In genomic region chr1:207835958-207836357, GRCh38 we compare ENCODE assay signal across 25 cellular contexts.
A peak's percentile ranks its signal among the peaks of the same experiment; 100 is the strongest.
DNase-seq lines count a peak whose midpoint lies in the region; ATAC-seq and TF ChIP-seq lines count a peak whose summit lies in the region.
"Had no signal": no experiment of that assay in that cellular context is flagged by ENCODE, and none has a peak within 500 bp of the region (broad histone marks: within the 10 kb centered on the region; RNA-seq: fewer than 3 reads in every experiment).

No MANE protein-coding gene starts in this region.

- H3K27ac ChIP-seq in caudate nucleus (ENCODE audit: low read depth, low read length): peak overlapping the region; percentile 84
- peak overlapping the region; percentile 33 for H3K27ac ChIP-seq in naive thymus-derived CD4-positive, alpha-beta T cell (ENCODE audit: low read depth, low read length)
- peak overlapping the region; percentile 9 to 48 for H3K27ac ChIP-seq in thoracic aorta

- CTCF ChIA-PET in naive thymus-derived CD4-positive, alpha-beta T cell (lab: Charles Lee): interaction anchor here (1.0 to 1.9 kb wide), 7 partner anchors 10 to 51 kb away, joined by 3 to 11 read pairs (median 4); no protein-coding TSS in a partner anchor

- no peak for TF ChIP-seq CTCF in thoracic aorta (IDR thresholded peaks at IDR 0.05)

- H3K4me3 ChIP-seq in naive thymus-derived CD4-positive, alpha-beta T cell (ENCODE audit: low read length): no peak overlapping the region
- H3K4me3 ChIP-seq in thoracic aorta: no peak overlapping the region
- H3K4me3 ChIP-seq: tibial nerve had no signal

- no peaks in the 10 kb centered on the region for H3K9me3 Mint-ChIP-seq in activated T-cell treated with anti-CD3 and anti-CD28 coated beads, Interleukin-2, amount 50 U/mL, for 72 hours
- no peaks in the 10 kb centered on the region for H3K9me3 Mint-ChIP-seq in activated T-cell treated with anti-CD3 and anti-CD28 coated beads, Interleukin-2, amount 50 U/mL, for 4 hours
- H3K9me3 Mint-ChIP-seq in naive thymus-derived CD4-positive, alpha-beta T cell: peaks cover 0 to 1% (median 0%) of the 10 kb centered on the region in 11 donors

- peaks cover 7 to 14% of the 10 kb centered on the region in 2 donors for H3K36me3 Mint-ChIP-seq in activated T-cell treated with anti-CD3 and anti-CD28 coated beads, Interleukin-2, amount 50 U/mL, for 72 hours (ENCODE audit: insufficient read depth in 2 of 2)
- H3K36me3 Mint-ChIP-seq in activated T-cell treated with anti-CD3 and anti-CD28 coated beads, Interleukin-2, amount 50 U/mL, for 4 hours (ENCODE audit: insufficient read depth): peaks cover 19% of the 10 kb centered on the region
- peaks cover 0 to 21% (median 0%) of the 10 kb centered on the region in 5 donors for H3K36me3 Mint-ChIP-seq in naive thymus-derived CD4-positive, alpha-beta T cell

- POLR2A ChIA-PET in naive thymus-derived CD4-positive, alpha-beta T cell (lab: Charles Lee): interaction anchor here (0.6 to 17.1 kb wide), 4 partner anchors 13 to 48 kb away, joined by 3 to 547 read pairs (median 26); no protein-coding TSS in a partner anchor

- no peak for DNase-seq in activated T-cell treated with anti-CD3 and anti-CD28 coated beads, Interleukin-2, amount 50 U/mL, for 72 hours
- no peak for DNase-seq in activated T-cell treated with anti-CD3 and anti-CD28 coated beads, Interleukin-2, amount 50 U/mL, for 4 hours
- DNase-seq in caudate nucleus (lab: John Stamatoyannopoulos, UW): peak in 1 of 61 donors; percentile 61
- DNase-seq in naive thymus-derived CD4-positive, alpha-beta T cell: no peak
- no peak for DNase-seq in thoracic aorta (ENCODE audit: low spot score)
- DNase-seq in activated CD4-positive, alpha-beta T cell treated with anti-CD3 and anti-CD28 coated beads, Interleukin-2, amount 50 U/mL, for 4 hours: no peak
- no peak for DNase-seq in HT-29 (ENCODE audit: low spot score)
- DNase-seq: activated CD4-positive, alpha-beta T cell treated with anti-CD3 and anti-CD28 coated beads for 4 hours; activated effector memory CD4-positive, alpha-beta T cell treated with anti-CD3 and anti-CD28 coated beads, Interleukin-2, amount 50 U/mL, for 16 hours; COR-L47; DMS79; GOT3; mammary epithelial cell; NCI-H2081; NCI-H345; NCI-H774; nucleus accumbens; RPMI8226; SK-N-SH; stimulated activated CD4-positive, alpha-beta T cell treated with anti-CD3 and anti-CD28 coated beads, Interleukin-4, amount 100 ng/mL, for 24 hours; stimulated activated naive B cell treated with anti-CD40 and anti-IgM and Interleukin-4, amounts not matched to agents 10 μg/mL and 1 μg/mL and 100 μg/mL, for 72 hours; T-helper 2 cell had no signal

- H3K4me3 Mint-ChIP-seq in activated T-cell treated with anti-CD3 and anti-CD28 coated beads, Interleukin-2, amount 50 U/mL, for 72 hours: no peak overlapping the region
- no peak overlapping the region for H3K4me3 Mint-ChIP-seq in activated T-cell treated with anti-CD3 and anti-CD28 coated beads, Interleukin-2, amount 50 U/mL, for 4 hours
- peak overlapping the region in 5 of 10 donors; percentile 2 to 71 (median 24) for H3K4me3 Mint-ChIP-seq in naive thymus-derived CD4-positive, alpha-beta T cell
- H3K4me3 Mint-ChIP-seq: B cell; stimulated activated naive B cell treated with anti-CD40 and anti-IgM and Interleukin-4, amounts not matched to agents 10 μg/mL and 1 μg/mL and 100 μg/mL, for 72 hours had no signal

- intact Hi-C loops in naive thymus-derived CD4-positive, alpha-beta T cell (cut with micrococcal nuclease): no loop called here

- H3K4me1 Mint-ChIP-seq in activated T-cell treated with anti-CD3 and anti-CD28 coated beads, Interleukin-2, amount 50 U/mL, for 72 hours (ENCODE audit: low read depth): peaks cover 90% of the 10 kb centered on the region
- peaks cover 91% of the 10 kb centered on the region for H3K4me1 Mint-ChIP-seq in activated T-cell treated with anti-CD3 and anti-CD28 coated beads, Interleukin-2, amount 50 U/mL, for 4 hours (ENCODE audit: low read depth)
- peaks cover 77 to 100% (median 97%) of the 10 kb centered on the region in 7 donors for H3K4me1 Mint-ChIP-seq in naive thymus-derived CD4-positive, alpha-beta T cell

- peak overlapping the region; percentile 24 for H3K27ac Mint-ChIP-seq in activated T-cell treated with anti-CD3 and anti-CD28 coated beads, Interleukin-2, amount 50 U/mL, for 72 hours
- H3K27ac Mint-ChIP-seq in naive thymus-derived CD4-positive, alpha-beta T cell: peak overlapping the region in 7 of 9 donors; percentile 84 to 98 (median 89)

- no peaks in the 10 kb centered on the region for H3K9me3 ChIP-seq in naive thymus-derived CD4-positive, alpha-beta T cell (ENCODE audit: control insufficient read depth in 2 of 3, low read length in 3 of 3)
- H3K9me3 ChIP-seq in thoracic aorta: no peaks in the 10 kb centered on the region
- H3K9me3 ChIP-seq: SK-N-SH, tibial nerve had no signal

- peaks cover 0 to 9% (median 0%) of the 10 kb centered on the region in 3 experiments for H3K36me3 ChIP-seq in naive thymus-derived CD4-positive, alpha-beta T cell (ENCODE audit: control insufficient read depth in 2 of 3, insufficient read depth in 3 of 3, low read length in 3 of 3)
- no peaks in the 10 kb centered on the region for H3K36me3 ChIP-seq in thoracic aorta
- H3K36me3 ChIP-seq: tibial nerve had no signal

- no peaks in the 10 kb centered on the region for H3K27me3 Mint-ChIP-seq in activated T-cell treated with anti-CD3 and anti-CD28 coated beads, Interleukin-2, amount 50 U/mL, for 72 hours (ENCODE audit: low read depth)
- no peaks in the 10 kb centered on the region for H3K27me3 Mint-ChIP-seq in activated T-cell treated with anti-CD3 and anti-CD28 coated beads, Interleukin-2, amount 50 U/mL, for 4 hours (ENCODE audit: low read depth)
- no peaks in the 10 kb centered on the region for H3K27me3 Mint-ChIP-seq in naive thymus-derived CD4-positive, alpha-beta T cell
- H3K27me3 Mint-ChIP-seq: B cell; stimulated activated naive B cell treated with anti-CD40 and anti-IgM and Interleukin-4, amounts not matched to agents 10 μg/mL and 1 μg/mL and 100 μg/mL, for 72 hours had no signal

- peaks cover 20 to 81% of the 10 kb centered on the region in 2 donors for H3K4me1 ChIP-seq in naive thymus-derived CD4-positive, alpha-beta T cell (ENCODE audit: control insufficient read depth in 2 of 2, insufficient read depth in 2 of 2, low read length in 2 of 2)
- H3K4me1 ChIP-seq in thoracic aorta (ENCODE audit: control insufficient read depth in 1 of 2, low read depth in 2 of 2): peaks cover 36 to 69% of the 10 kb centered on the region in 2 donors

- no peak for ATAC-seq in activated T-cell treated with anti-CD3 and anti-CD28 coated beads, Interleukin-2, amount 50 U/mL, for 72 hours (replicated peaks in 1 of 2)
- no peak for ATAC-seq in activated T-cell treated with anti-CD3 and anti-CD28 coated beads, Interleukin-2, amount 50 U/mL, for 4 hours
- no peak for ATAC-seq in naive thymus-derived CD4-positive, alpha-beta T cell
- ATAC-seq in thoracic aorta (ENCODE audit: insufficient number of reproducible peaks, low FRiP score, low read depth) (no peak), HG02840 (IDR thresholded peaks at IDR 0.05; ENCODE audit: low FRiP score, unreplicated experiment) (no peak)
- ATAC-seq: stimulated activated naive B cell treated with anti-CD40 and anti-IgM and Interleukin-4, amounts not matched to agents 10 μg/mL and 1 μg/mL and 100 μg/mL, for 72 hours had no signal

- no peaks in the 10 kb centered on the region for H3K27me3 ChIP-seq in naive thymus-derived CD4-positive, alpha-beta T cell (ENCODE audit: control insufficient read depth in 2 of 2, insufficient read depth in 2 of 2, low read length in 2 of 2)
- no peaks in the 10 kb centered on the region for H3K27me3 ChIP-seq in thoracic aorta (replicated peaks; ENCODE audit: insufficient read depth)
- H3K27me3 ChIP-seq: tibial nerve had no signal

Comparison
In these comparisons a context has a peak if more than half of its experiments do, and no peak if none do; other contexts are left out.
1. H3K27ac ChIP-seq: peak in every context shown above with its lines; median percentile 84 in caudate nucleus; 33 in naive thymus-derived CD4-positive, alpha-beta T cell; 28 in thoracic aorta.